Comparison of ENCODE assay signal across 9 cellular contexts in the genomic region with DNA sequence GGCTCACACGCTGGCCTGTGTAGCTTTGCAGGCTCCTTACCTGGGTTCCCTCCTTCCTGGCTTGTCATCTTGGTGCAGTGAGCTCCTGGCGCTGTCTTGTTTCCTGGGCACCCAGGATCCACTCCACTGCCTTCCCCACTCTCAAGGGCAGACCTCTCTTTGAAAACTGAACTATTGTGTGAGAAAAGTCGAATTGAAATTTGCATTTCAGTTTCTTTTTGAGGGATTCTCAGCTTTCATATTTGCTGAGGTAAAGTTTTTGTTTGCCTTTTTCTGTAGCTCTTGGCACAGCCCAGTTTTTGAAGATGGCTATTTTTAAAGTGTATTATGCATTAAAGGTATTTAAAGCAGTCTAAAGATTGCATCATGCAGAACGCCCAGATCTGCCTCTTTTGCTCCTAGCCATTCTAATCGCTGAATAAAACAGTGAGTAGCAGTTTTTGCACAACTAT.
DNase-seq lines count a peak whose midpoint lies in the region; ATAC-seq and TF ChIP-seq lines count a peak whose summit lies in the region.
"Had no signal": no experiment of that assay in that cellular context is flagged by ENCODE, and none has a peak within 500 bp of the region (broad histone marks: within the 10 kb centered on the region; RNA-seq: fewer than 3 reads in every experiment).

No MANE protein-coding gene starts in this region.

- DNase-seq in fibroblast of the aortic adventitia (ENCODE audit: low read depth) (peak; percentile 38), H4 (ENCODE audit: low spot score) (no peak), CD1c-positive myeloid dendritic cell (ENCODE audit: extremely low spot score) (no peak), sciatic nerve (ENCODE audit: low spot score) (no peak)
- no peak for DNase-seq in effector CD8-positive, alpha-beta T cell (lab: John Stamatoyannopoulos, UW)
- DNase-seq: SHP77 had no signal

- no peak for TF ChIP-seq CTCF in fibroblast of the aortic adventitia (IDR thresholded peaks at IDR 0.05; ENCODE audit: insufficient read depth, low read length)

- intact Hi-C loops in sciatic nerve (cut with DNase I), result loop anchor here (10.0 kb wide), 1 partner anchor 301 kb away; no protein-coding TSS in a partner anchor

- no peak overlapping the region for H3K4me3 ChIP-seq in fibroblast of the aortic adventitia (ENCODE audit: low read depth, low read length)

- ATAC-seq in GM18858 (IDR thresholded peaks at IDR 0.05; ENCODE audit: unreplicated experiment), result peak; percentile 70
- peak; percentile 63 for ATAC-seq in GM21423 (IDR thresholded peaks at IDR 0.05; ENCODE audit: unreplicated experiment)
- peak; percentile 73 for ATAC-seq in HG03354 (IDR thresholded peaks at IDR 0.05; ENCODE audit: poor library complexity, severe bottlenecking, unreplicated experiment)
- no peak for ATAC-seq in sciatic nerve
